8 cellular contexts compared by ENCODE assay signal in genomic region chr1:246932366-246932700, GRCh38. TPM values are rescaled to one million over a fixed set of nuclear protein-coding genes. Genes with fewer than 3 reads are reported as not detected.
DNase-seq lines count a peak whose midpoint lies in the region; ATAC-seq and FAIRE-seq lines count a peak whose summit lies in the region.

No MANE protein-coding gene starts in this region.

- H3K36me3 ChIP-seq in HAP-1 (replicated peaks): peaks cover 22% of the 10 kb centered on the region
- no peaks in the 10 kb centered on the region for H3K36me3 ChIP-seq in iPS DF 6.9 (ENCODE audit: control insufficient read depth, insufficient read depth, low read length)
- no peaks in the 10 kb centered on the region for H3K36me3 ChIP-seq in small intestine (ENCODE audit: control insufficient read depth in 2 of 2, insufficient read depth in 2 of 2, low read length in 2 of 2)

- peaks cover 17% of the 10 kb centered on the region for H3K4me1 ChIP-seq in HAP-1
- H3K4me1 ChIP-seq in iPS DF 6.9 (ENCODE audit: control insufficient read depth, insufficient read depth, low read length): no peaks in the 10 kb centered on the region
- H3K4me1 ChIP-seq in small intestine (ENCODE audit: control insufficient read depth in 2 of 2, insufficient read depth in 1 of 2, low read depth in 1 of 2, low read length in 1 of 2): peaks cover 2 to 4% of the 10 kb centered on the region in 2 donors

- peak overlapping the region; percentile 92 for H3K4me3 Mint-ChIP-seq in activated CD8-positive, alpha-beta T cell treated with anti-CD3 and anti-CD28 coated beads, Interleukin-2, amount 10 ng/mL, durations not matched to agents 7 days and 5 days

- H3K27me3 ChIP-seq in HAP-1 (ENCODE audit: low read depth): no peaks in the 10 kb centered on the region
- H3K27me3 ChIP-seq in iPS DF 6.9 (ENCODE audit: control insufficient read depth, insufficient read depth, low read length): no peaks in the 10 kb centered on the region
- no peaks in the 10 kb centered on the region for H3K27me3 ChIP-seq in small intestine (ENCODE audit: control insufficient read depth in 2 of 2, insufficient read depth in 2 of 2, low read length in 2 of 2)

- H3K4me3 ChIP-seq in HAP-1: peak overlapping the region; percentile 98
- H3K4me3 ChIP-seq in iPS DF 6.9 (ENCODE audit: low read length): peak overlapping the region; percentile 63; the same call in 1 of the 2 replicates
- peak overlapping the region; percentile 73 to 76 for H3K4me3 ChIP-seq in small intestine (ENCODE audit: low read depth in 1 of 2, low read length in 2 of 2)

- H3K9me3 ChIP-seq in HAP-1 (no peaks in the 10 kb centered on the region), iPS DF 6.9 (ENCODE audit: control insufficient read depth, insufficient read depth, low read length) (no peaks in the 10 kb centered on the region), small intestine (ENCODE audit: control insufficient read depth, low read depth) (no peaks in the 10 kb centered on the region)

- H3K27me3 Mint-ChIP-seq in activated CD8-positive, alpha-beta T cell treated with anti-CD3 and anti-CD28 coated beads, Interleukin-2, amount 10 ng/mL, durations not matched to agents 7 days and 5 days (ENCODE audit: low read depth): peaks cover 3% of the 10 kb centered on the region

- in situ Hi-C loops in HAP-1 (cut with MboI; ENCODE audit: low sequenced_read_pairs): no loop called here

- no peak for ATAC-seq in activated CD8-positive, alpha-beta T cell treated with anti-CD3 and anti-CD28 coated beads, Interleukin-2, amount 10 ng/mL, durations not matched to agents 7 days and 5 days
- ATAC-seq in GM18909 (IDR thresholded peaks at IDR 0.05; ENCODE audit: poor library complexity, unreplicated experiment): no peak
- ATAC-seq in GM18511 (IDR thresholded peaks at IDR 0.05; ENCODE audit: unreplicated experiment): no peak
- ATAC-seq in HG03342 (IDR thresholded peaks at IDR 0.05; ENCODE audit: unreplicated experiment): no peak

- CTCF ChIA-PET in activated CD8-positive, alpha-beta T cell treated with anti-CD3 and anti-CD28 coated beads, Interleukin-2, amount 10 ng/mL, durations not matched to agents 7 days and 5 days (lab: Charles Lee): interaction anchor here (1.0 kb wide), 1 partner anchor 38 kb away, joined by 3 read pairs; no protein-coding TSS in a partner anchor

- peak overlapping the region; percentile 97 for H3K27ac Mint-ChIP-seq in activated CD8-positive, alpha-beta T cell treated with anti-CD3 and anti-CD28 coated beads, Interleukin-2, amount 10 ng/mL, durations not matched to agents 7 days and 5 days

- WGBS in iPS DF 6.9 (ENCODE audit: insufficient coverage, insufficient read length): no CpG with 5 or more reads among the region's 8 CpGs
- WGBS in small intestine, 3 donors: 7 to 13% (median 12%) methylated on average over 7 to 8 of the region's 8 CpGs

- H3K36me3 Mint-ChIP-seq in activated CD8-positive, alpha-beta T cell treated with anti-CD3 and anti-CD28 coated beads, Interleukin-2, amount 10 ng/mL, durations not matched to agents 7 days and 5 days (ENCODE audit: low read depth): peaks cover 28% of the 10 kb centered on the region

- no peaks in the 10 kb centered on the region for H3K9me3 Mint-ChIP-seq in activated CD8-positive, alpha-beta T cell treated with anti-CD3 and anti-CD28 coated beads, Interleukin-2, amount 10 ng/mL, durations not matched to agents 7 days and 5 days (ENCODE audit: insufficient read depth)

- POLR2A ChIA-PET in activated CD8-positive, alpha-beta T cell treated with anti-CD3 and anti-CD28 coated beads, Interleukin-2, amount 10 ng/mL, durations not matched to agents 7 days and 5 days (lab: Charles Lee): interaction anchor here (0.7 to 2.3 kb wide), 4 partner anchors 9 to 208 kb away, joined by 3 to 7 read pairs (median 5); partner anchors contain the start of gene SCCPDH

- H3K4me1 Mint-ChIP-seq in activated CD8-positive, alpha-beta T cell treated with anti-CD3 and anti-CD28 coated beads, Interleukin-2, amount 10 ng/mL, durations not matched to agents 7 days and 5 days (ENCODE audit: low read depth): peaks cover 31% of the 10 kb centered on the region

- H3K27ac ChIP-seq in iPS DF 6.9 (ENCODE audit: low read length) (no peak overlapping the region), small intestine (ENCODE audit: low read depth in 1 of 2, low read length in 1 of 2) (peak overlapping the region in 1 of 2 donors; percentile 88)

- no peak for FAIRE-seq in small intestine (lab: Jason Lieb, UNC)

- DNase-seq in HAP-1 (ENCODE audit: low spot score in 2 of 2): no peak
- DNase-seq in activated CD8-positive, alpha-beta T cell treated with anti-CD3 and anti-CD28 coated beads, Interleukin-2, amount 10 ng/mL, durations not matched to agents 7 days and 5 days: no peak
- DNase-seq in iPS DF 6.9 (ENCODE audit: low read depth, low spot score): no peak
- no peak for DNase-seq in small intestine
- no peak for DNase-seq in retina

RNA-seq across cellular contexts. Expression of gene AHCTF1, which starts 0.6 kb away (rescaled TPM):
- 10 to 100 TPM; 30.4 to 33.4 TPM for total RNA-seq in activated CD8-positive, alpha-beta T cell treated with anti-CD3 and anti-CD28 coated beads, Interleukin-2, amount 10 ng/mL, durations not matched to agents 7 days and 5 days
- polyA plus RNA-seq in small intestine: 1 to 10 TPM; 6.2 to 9.0 (median 8.1) TPM
